8 cellular contexts compared by ENCODE assay signal in genomic region chr3:184154909-184155643, GRCh38. TPM values are rescaled to one million over a fixed set of nuclear protein-coding genes. Genes with fewer than 3 reads are reported as not detected.
DNase-seq lines count a peak whose midpoint lies in the region; ATAC-seq and TF ChIP-seq lines count a peak whose summit lies in the region.

Gene DVL3, plus strand, starts transcription at chr3:184155377. Its CDS starts 259 bp downstream, at chr3:184155636.

- H3K27ac Mint-ChIP-seq in Calu3 (ENCODE audit: unreplicated experiment), result peak within 1 kb of the TSS; percentile 90
- H3K27ac Mint-ChIP-seq in naive thymus-derived CD8-positive, alpha-beta T cell, result peak within 1 kb of the TSS; percentile 67 to 95 (median 88)

- H3K36me3 Mint-ChIP-seq in Calu3 (ENCODE audit: insufficient read depth, unreplicated experiment), result peaks cover 35% of the 10 kb centered on the region
- H3K36me3 Mint-ChIP-seq in naive thymus-derived CD8-positive, alpha-beta T cell, result no peaks in the 10 kb centered on the region

- TF ChIP-seq POLR2A in upper lobe of left lung (IDR thresholded peaks at IDR 0.05), result peak in 1 of 4 donors; percentile 67

- no peak for TF ChIP-seq EP300 in upper lobe of left lung (IDR thresholded peaks at IDR 0.05)

- TF ChIP-seq CTCF in Calu3 (IDR thresholded peaks at IDR 0.05; ENCODE audit: unreplicated experiment) (no peak), OCI-LY1 (IDR thresholded peaks at IDR 0.05; ENCODE audit: low read length) (no peak), fibroblast of villous mesenchyme (IDR thresholded peaks at IDR 0.05; ENCODE audit: insufficient read depth, low read depth, low read length) (no peak), upper lobe of left lung (IDR thresholded peaks at IDR 0.05) (peak in 1 of 6 experiments; percentile 8)

- H3K4me3 ChIP-seq in OCI-LY1 (ENCODE audit: low read depth, low read length, poor library complexity, severe bottlenecking) (peak within 1 kb of the TSS; percentile 98), fibroblast of villous mesenchyme (ENCODE audit: low read depth, low read length) (peak within 1 kb of the TSS; percentile 92), upper lobe of left lung (peak within 1 kb of the TSS; percentile 88 to 98 (median 92))

- no peaks in the 10 kb centered on the region for H3K27me3 ChIP-seq in OCI-LY1 (ENCODE audit: insufficient read depth, low read length)
- no peaks in the 10 kb centered on the region for H3K27me3 ChIP-seq in upper lobe of left lung

- no peaks in the 10 kb centered on the region for H3K27me3 Mint-ChIP-seq in Calu3 (ENCODE audit: unreplicated experiment)
- no peaks in the 10 kb centered on the region for H3K27me3 Mint-ChIP-seq in naive thymus-derived CD8-positive, alpha-beta T cell

- H3K27ac ChIP-seq in OCI-LY1 (ENCODE audit: low read depth, low read length, poor library complexity, severe bottlenecking), result peak within 1 kb of the TSS; percentile 74
- peak within 1 kb of the TSS; percentile 82 to 93 (median 92) for H3K27ac ChIP-seq in upper lobe of left lung

- no TSS peak for BruUV-seq in Calu3 (replicated peaks; lab: Mats Ljungman, UMichigan)

- CTCF ChIA-PET in Calu3 (lab: Charles Lee), result interaction anchor here (0.6 to 1.4 kb wide), 7 partner anchors 10 to 270 kb away, joined by 3 to 8 read pairs (median 4); partner anchors contain the start of gene EIF2B5

- H3K9ac ChIP-seq in OCI-LY1 (ENCODE audit: low read length), result peak within 1 kb of the TSS; percentile 95

- no peaks in the 10 kb centered on the region for H3K9me2 ChIP-seq in OCI-LY1 (ENCODE audit: low read depth, low read length)

- intact Hi-C loops in Calu3 (cut with micrococcal nuclease; ENCODE audit: unreplicated experiment), result no loop called here

- POLR2A ChIA-PET in naive thymus-derived CD8-positive, alpha-beta T cell (lab: Charles Lee), result interaction anchor here (1.2 to 1.8 kb wide), 2 partner anchors 20 to 31 kb away, joined by 4 to 18 read pairs; partner anchors contain the start of genes ABCF3 and EIF2B5

- H3K36me3 ChIP-seq in OCI-LY1 (ENCODE audit: insufficient read depth, low read length) (no peaks in the 10 kb centered on the region), upper lobe of left lung (no peaks in the 10 kb centered on the region)

- H3K4me2 ChIP-seq in OCI-LY1 (ENCODE audit: low read length), result peak within 1 kb of the TSS; percentile 95

- 2 to 10% methylated on average over 5 to 27 of the region's 84 CpGs for WGBS in upper lobe of left lung, 2 donors

- peaks cover 19% of the 10 kb centered on the region for H3K79me2 ChIP-seq in OCI-LY1 (ENCODE audit: insufficient read depth, low read length)

- peaks cover 20% of the 10 kb centered on the region for H3K4me1 Mint-ChIP-seq in Calu3 (ENCODE audit: low read depth, unreplicated experiment)
- H3K4me1 Mint-ChIP-seq in naive thymus-derived CD8-positive, alpha-beta T cell, result peaks cover 15 to 36% (median 32%) of the 10 kb centered on the region in 4 donors

- no peaks in the 10 kb centered on the region for H3K9me3 ChIP-seq in OCI-LY1 (ENCODE audit: low read length)
- no peaks in the 10 kb centered on the region for H3K9me3 ChIP-seq in upper lobe of left lung

- peak within 1 kb of the TSS; percentile 99 for H3K4me3 Mint-ChIP-seq in Calu3 (ENCODE audit: low read depth, unreplicated experiment)
- peak within 1 kb of the TSS; percentile 84 to 99 (median 96) for H3K4me3 Mint-ChIP-seq in naive thymus-derived CD8-positive, alpha-beta T cell

- peaks cover 33% of the 10 kb centered on the region for H3K4me1 ChIP-seq in OCI-LY1 (ENCODE audit: insufficient read depth, low read length, severe bottlenecking)
- peaks cover 31 to 54% (median 38%) of the 10 kb centered on the region in 4 donors for H3K4me1 ChIP-seq in upper lobe of left lung

- ATAC-seq in GM19397 (IDR thresholded peaks at IDR 0.05; ENCODE audit: unreplicated experiment), result peak; percentile 87
- peak; percentile 80 for ATAC-seq in HG03460 (IDR thresholded peaks at IDR 0.05; ENCODE audit: unreplicated experiment)
- ATAC-seq in naive thymus-derived CD8-positive, alpha-beta T cell, result peak; percentile 60 to 75
- peak; percentile 80 to 94 for ATAC-seq in upper lobe of left lung (ENCODE audit: low FRiP score in 2 of 2)

- no peaks in the 10 kb centered on the region for H3K9me3 Mint-ChIP-seq in Calu3 (ENCODE audit: low read depth, unreplicated experiment)
- H3K9me3 Mint-ChIP-seq in naive thymus-derived CD8-positive, alpha-beta T cell, result no peaks in the 10 kb centered on the region

- H3F3A ChIP-seq in OCI-LY1 (ENCODE audit: insufficient read depth, low read length), result peaks cover 3% of the 10 kb centered on the region; the same call in 1 of the 2 replicates

- peak within 1 kb of the TSS; percentile 95 for H2AFZ ChIP-seq in OCI-LY1 (ENCODE audit: low read length)

- H4K20me1 ChIP-seq in OCI-LY1 (ENCODE audit: insufficient read depth, low read length), result no peaks in the 10 kb centered on the region

- DNase-seq in Calu3, result peak; percentile 85
- peak; percentile 84 for DNase-seq in activated effector memory CD4-positive, alpha-beta T cell treated with anti-CD3 and anti-CD28 coated beads, Interleukin-2, amount 50 U/mL, for 16 hours
- DNase-seq in fibroblast of villous mesenchyme (ENCODE audit: low read depth), result peak; percentile 74
- peak in 7 of 10 donors; percentile 16 to 43 (median 31) for DNase-seq in naive thymus-derived CD8-positive, alpha-beta T cell
- peak; percentile 78 to 96 for DNase-seq in upper lobe of left lung

RNA-seq across cellular contexts. Expression of gene DVL3, which starts in this region (rescaled TPM):
- total RNA-seq in Calu3 (2022), result 105 and 106 TPM in 2 replicates
- 39.3 and 46.1 TPM in 2 replicates for total RNA-seq in fibroblast of villous mesenchyme
- 10 to 100 TPM; 44.2 to 50.4 TPM for total RNA-seq in naive thymus-derived CD8-positive, alpha-beta T cell
- 10 to 100 TPM in 1 of 3 donors, 1 to 10 TPM in 2; 3.0 to 10.8 (median 9.1) TPM for polyA plus RNA-seq in naive thymus-derived CD8-positive, alpha-beta T cell
- total RNA-seq in upper lobe of left lung, result 100 to 1,000 TPM in 1 of 6 donors, 10 to 100 TPM in 5; 36.5 to 106 (median 62.8) TPM

Comparison
In these comparisons a context has a peak if more than half of its experiments do, and no peak if none do; other contexts are left out.
1. Peak in every context shown above with its lines: DNase-seq, ATAC-seq, H3K4me3 ChIP-seq and H3K27ac ChIP-seq.
2. DNase-seq: peak in every context shown above with its lines; median percentile 87 in upper lobe of left lung; 85 in Calu3; 84 in activated effector memory CD4-positive, alpha-beta T cell treated with anti-CD3 and anti-CD28 coated beads, Interleukin-2, amount 50 U/mL, for 16 hours; 74 in fibroblast of villous mesenchyme; 31 in naive thymus-derived CD8-positive, alpha-beta T cell.